Comparison of ENCODE assay signal across 6 cellular contexts in the genomic region with DNA sequence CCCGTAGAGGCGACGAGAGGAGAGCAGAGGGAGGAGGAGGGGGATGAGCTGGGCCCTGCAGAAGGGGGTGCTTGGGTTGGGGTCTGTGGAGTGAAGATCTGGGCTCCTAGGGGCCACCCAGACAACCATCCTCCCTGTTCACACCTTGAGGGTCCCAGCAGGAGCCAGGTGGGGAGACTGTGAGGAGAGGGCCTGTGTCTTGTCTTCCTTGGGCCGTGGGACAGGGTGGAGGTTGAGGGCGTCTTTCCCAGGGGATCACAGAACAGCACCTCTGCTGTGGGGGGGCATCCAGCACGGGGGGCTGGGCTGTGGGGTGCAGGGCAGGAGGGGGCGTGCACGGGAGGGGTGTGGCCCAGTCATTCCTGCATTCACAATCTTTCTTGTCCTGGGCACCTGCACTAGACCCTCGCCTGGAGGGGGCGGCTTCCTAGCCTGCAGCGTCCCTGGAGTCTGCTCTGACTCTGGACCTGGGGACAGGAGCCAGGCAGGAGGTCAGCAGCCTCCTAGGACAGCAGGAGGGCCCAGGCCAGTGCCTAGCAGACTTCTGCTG.
DNase-seq lines count a peak whose midpoint lies in the region; ATAC-seq and TF ChIP-seq lines count a peak whose summit lies in the region.
"Not testable (repeated sequence)": the region's sequence is repeated elsewhere in the genome, so short reads cannot be mapped to it uniquely, and the experiment has no call there.

No MANE protein-coding gene starts in this region.

- POLR2A ChIA-PET in HCT116 (lab: Charles Lee), result not testable (repeated sequence)

- intact Hi-C loops in HCT116 (cut with micrococcal nuclease); Right ventricle myocardium inferior (cut with DNase I); right cardiac atrium (cut with DNase I); spleen (cut with DNase I; ENCODE audit: low total_unique reads): not testable (repeated sequence)

- H4K20me1 ChIP-seq in HCT116 (ENCODE audit: insufficient read depth), result not testable (repeated sequence)

- not testable (repeated sequence) for H3K9ac ChIP-seq in HCT116 (ENCODE audit: low read length)

- TF ChIP-seq CTCF in HCT116 (IDR thresholded peaks at IDR 0.05 in 2 of 3, conservative IDR thresholded peaks at IDR 0.05 in 1 of 3; ENCODE audit: borderline replicate concordance in 1 of 3, insufficient read depth in 1 of 3, low read depth in 2 of 3, low read length in 2 of 3); spleen (IDR thresholded peaks at IDR 0.05 in 8 of 11, conservative IDR thresholded peaks at IDR 0.05 in 3 of 11): not testable (repeated sequence)

- not testable (repeated sequence) for H3K4me3 ChIP-seq in HCT116 (replicated peaks in 1 of 2; ENCODE audit: low read depth in 1 of 2, low read length in 2 of 2); right cardiac atrium (ENCODE audit: low read length)
- H3K4me3 ChIP-seq in spleen, result peak overlapping the region in 1 of 8 donors; percentile 22

- H3K79me2 ChIP-seq in HCT116 (ENCODE audit: insufficient read depth, low read length), result not testable (repeated sequence)

- not testable (repeated sequence) for H3K36me3 ChIP-seq in HCT116 (ENCODE audit: control insufficient read depth in 1 of 2, insufficient read depth in 2 of 2, low read length in 2 of 2); spleen

- not testable (repeated sequence) for H3K9me3 Mint-ChIP-seq in memory B cell

- not testable (repeated sequence) for BruUV-seq in HCT116 (replicated peaks; lab: Mats Ljungman, UMichigan)

- not testable (repeated sequence) for H3K9me3 ChIP-seq in HCT116 (ENCODE audit: control insufficient read depth in 1 of 2, insufficient read depth in 1 of 2, low read depth in 1 of 2, low read length in 2 of 2); right cardiac atrium (ENCODE audit: control insufficient read depth, low read length)
- H3K9me3 ChIP-seq in spleen, result peaks cover 0 to 18% (median 6%) of the 10 kb centered on the region in 8 donors

- CTCF ChIA-PET in HCT116 (lab: Charles Lee), result not testable (repeated sequence)

- H3K4me1 Mint-ChIP-seq in memory B cell, result not testable (repeated sequence)

- H3K27me3 Mint-ChIP-seq in memory B cell, result not testable (repeated sequence)

- 74% methylated on average over 11 of the region's 11 CpGs for WGBS in right cardiac atrium
- 59 to 82% (median 71%) methylated on average over 4 to 11 of the region's 11 CpGs for WGBS in spleen, 5 donors

- not testable (repeated sequence) for H3K4me1 ChIP-seq in HCT116 (ENCODE audit: control insufficient read depth in 1 of 2, insufficient read depth in 2 of 2, low read length in 2 of 2); right cardiac atrium (ENCODE audit: control insufficient read depth, insufficient read depth, low read length); spleen

- RAD21 ChIA-PET in HCT116 (lab: Charles Lee; ENCODE audit: low non-redundant PET in 1 of 2, low total read pairs in 2 of 2, uncharacterized antibody in 2 of 2, unreplicated experiment in 2 of 2), result not testable (repeated sequence)

- not testable (repeated sequence) for H3K27ac ChIP-seq in HCT116 (ENCODE audit: low read depth, low read length); right cardiac atrium (ENCODE audit: low read length); spleen

- not testable (repeated sequence) for H2AFZ ChIP-seq in HCT116 (ENCODE audit: low read depth, low read length, poor library complexity, severe bottlenecking)

- H3K27me3 ChIP-seq in HCT116 (ENCODE audit: insufficient read depth, low read length); right cardiac atrium (ENCODE audit: control insufficient read depth, insufficient read depth); spleen (replicated peaks in 1 of 7): not testable (repeated sequence)

- not testable (repeated sequence) for H3K27ac Mint-ChIP-seq in memory B cell

- peak overlapping the region; percentile 86 for H3K4me3 Mint-ChIP-seq in memory B cell

- H3K36me3 Mint-ChIP-seq in memory B cell, result peaks cover 27% of the 10 kb centered on the region

- H3K9me2 ChIP-seq in HCT116 (ENCODE audit: insufficient read depth), result not testable (repeated sequence)

- ATAC-seq in HCT116 (peak; percentile 23; the same call in 1 of the 2 replicates), right cardiac atrium (peak in 1 of 2 donors; percentile 28)
- ATAC-seq in Right ventricle myocardium inferior; memory B cell (ENCODE audit: low read depth): not testable (repeated sequence)

- not testable (repeated sequence) for DNase-seq in HCT116 (ENCODE audit: low read depth, low spot score); memory B cell (ENCODE audit: low spot score in 2 of 2)
- DNase-seq in activated CD4-positive, CD25-positive, alpha-beta regulatory T cell treated with anti-CD3 and anti-CD28 coated beads, Interleukin-2, amount 50 U/mL, for 72 hours, result peak; percentile 25
- DNase-seq in Right ventricle myocardium inferior (ENCODE audit: missing footprints) (peak; percentile 50), right cardiac atrium (peak; percentile 2 to 38 (median 31)), spleen (peak; percentile 71)

- H3K4me2 ChIP-seq in HCT116 (ENCODE audit: low read length), result not testable (repeated sequence)

- TF ChIP-seq RAD21 in HCT116 (IDR thresholded peaks at IDR 0.05; ENCODE audit: low read depth), result not testable (repeated sequence)

- TF ChIP-seq POLR2A in HCT116 (IDR thresholded peaks at IDR 0.05; ENCODE audit: borderline replicate concordance, extremely low read depth, insufficient read depth, insufficient read length); spleen (IDR thresholded peaks at IDR 0.05): not testable (repeated sequence)
